ENCODE assay signal across 14 cellular contexts in the genomic region with DNA sequence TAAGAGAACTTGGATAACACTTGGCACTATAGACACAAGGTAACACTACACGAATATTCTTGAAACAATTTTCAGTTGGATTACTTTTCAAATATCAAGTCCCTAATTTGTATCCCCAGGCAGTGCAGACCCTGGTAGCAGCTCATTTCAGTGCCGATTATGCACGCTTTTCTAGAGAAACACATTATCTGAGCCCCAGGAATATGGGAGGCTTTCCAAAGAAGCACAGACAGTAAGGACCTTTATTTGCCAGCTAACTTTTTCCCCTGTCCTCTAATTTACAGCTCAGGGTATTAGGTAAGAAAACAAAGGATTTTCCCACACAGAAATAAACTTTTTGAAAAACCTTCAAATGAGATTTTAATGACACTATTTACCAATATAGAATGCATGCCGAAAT.
"Had no signal": no experiment of that assay in that cellular context is flagged by ENCODE, and none has a peak within 500 bp of the region (broad histone marks: within the 10 kb centered on the region; RNA-seq: fewer than 3 reads in every experiment).

No MANE protein-coding gene starts in this region.

- H3K36me3 ChIP-seq: tibial nerve, vagina, WERI-Rb-1 had no signal

- H3K36me3 Mint-ChIP-seq: natural killer cell treated with Interleukin-12 subunit alpha and Interleukin-12 subunit beta and Interleukin-15 and Interleukin-18, amount 100 ng/mL, for 72 hours had no signal

- H3K27me3 Mint-ChIP-seq: activated CD8-positive, alpha-beta T cell treated with anti-CD3 and anti-CD28 coated beads for 36 hours had no signal

- ATAC-seq: activated CD4-positive, alpha-beta T cell treated with anti-CD3 and anti-CD28 coated beads for 36 hours; activated CD8-positive, alpha-beta T cell treated with anti-CD3 and anti-CD28 coated beads for 36 hours; activated T-cell treated with anti-CD3 and anti-CD28 coated beads, Interleukin-2, amount 50 U/mL, for 72 hours; natural killer cell treated with Interleukin-12 subunit alpha and Interleukin-12 subunit beta and Interleukin-15 and Interleukin-18, amount 100 ng/mL, for 72 hours had no signal

- H3K9ac ChIP-seq: parathyroid adenoma had no signal

- H3K4me1 ChIP-seq: parathyroid adenoma, tibial nerve, vagina had no signal

- H3K9me3 Mint-ChIP-seq: activated CD8-positive, alpha-beta T cell treated with anti-CD3 and anti-CD28 coated beads for 36 hours; activated T-cell treated with anti-CD3 and anti-CD28 coated beads, Interleukin-2, amount 50 U/mL, for 72 hours; dendritic cell treated with granulocyte-macrophage colony-stimulating factor and Interleukin-4, amounts not matched to agents 40 ng/mL and 50 ng/mL, for 4 days had no signal

- H3K79me2 ChIP-seq: parathyroid adenoma had no signal

- H3K27ac ChIP-seq: parathyroid adenoma, tibial nerve, vagina, WERI-Rb-1 had no signal

- H3K4me3 Mint-ChIP-seq: activated CD4-positive, alpha-beta T cell treated with anti-CD3 and anti-CD28 coated beads for 36 hours; activated CD8-positive, alpha-beta T cell treated with anti-CD3 and anti-CD28 coated beads for 36 hours; activated T-cell treated with anti-CD3 and anti-CD28 coated beads, Interleukin-2, amount 50 U/mL, for 72 hours; dendritic cell treated with granulocyte-macrophage colony-stimulating factor and Interleukin-4, amounts not matched to agents 40 ng/mL and 50 ng/mL, for 4 days; natural killer cell treated with Interleukin-12 subunit alpha and Interleukin-12 subunit beta and Interleukin-15 and Interleukin-18, amount 100 ng/mL, for 72 hours had no signal

- H3K4me3 ChIP-seq: lung, tibial nerve, vagina had no signal

- H2AFZ ChIP-seq: parathyroid adenoma had no signal

- H3K27me3 ChIP-seq: tibial nerve, vagina had no signal

- H3K9me3 ChIP-seq: tibial nerve, vagina had no signal

- H3K4me1 Mint-ChIP-seq: activated CD4-positive, alpha-beta T cell treated with anti-CD3 and anti-CD28 coated beads for 36 hours had no signal

- DNase-seq: activated CD4-positive, alpha-beta T cell treated with anti-CD3 and anti-CD28 coated beads for 36 hours; activated CD8-positive, alpha-beta memory T cell treated with anti-CD3 and anti-CD28 coated beads, Interleukin-2, amount 50 U/mL, for 4 hours; activated CD8-positive, alpha-beta T cell treated with anti-CD3 and anti-CD28 coated beads for 36 hours; activated T-cell treated with anti-CD3 and anti-CD28 coated beads, Interleukin-2, amount 50 U/mL, for 72 hours; aorta; head of caudate nucleus; left cardiac atrium; WERI-Rb-1 had no signal

- H3K27ac Mint-ChIP-seq: activated CD4-positive, alpha-beta T cell treated with anti-CD3 and anti-CD28 coated beads for 36 hours; activated CD8-positive, alpha-beta T cell treated with anti-CD3 and anti-CD28 coated beads for 36 hours; activated T-cell treated with anti-CD3 and anti-CD28 coated beads, Interleukin-2, amount 50 U/mL, for 72 hours; dendritic cell treated with granulocyte-macrophage colony-stimulating factor and Interleukin-4, amounts not matched to agents 40 ng/mL and 50 ng/mL, for 4 days; natural killer cell treated with Interleukin-12 subunit alpha and Interleukin-12 subunit beta and Interleukin-15 and Interleukin-18, amount 100 ng/mL, for 72 hours had no signal
